ENCODE assay signal across 14 cellular contexts in the genomic region with DNA sequence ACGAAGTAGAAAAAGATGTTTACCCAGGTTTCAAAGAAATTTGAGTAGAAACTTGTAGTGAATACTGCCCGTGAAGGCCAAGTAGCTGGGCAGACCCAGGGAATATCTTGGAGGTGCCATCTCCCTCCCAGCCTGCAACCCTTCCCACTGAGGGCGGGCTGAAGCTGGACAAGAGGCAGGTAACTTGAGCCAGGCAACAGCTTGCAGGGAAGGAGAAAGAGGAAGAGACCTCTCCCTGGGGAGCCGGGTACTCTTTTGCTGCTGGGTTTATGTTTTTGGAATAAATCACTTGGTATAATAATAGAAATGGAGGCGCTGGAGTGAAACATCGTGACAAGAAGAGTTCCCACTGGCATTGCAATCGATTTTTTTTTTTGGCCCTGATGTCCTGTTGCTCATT.
"Had no signal": no experiment of that assay in that cellular context is flagged by ENCODE, and none has a peak within 500 bp of the region (broad histone marks: within the 10 kb centered on the region; RNA-seq: fewer than 3 reads in every experiment).

No MANE protein-coding gene starts in this region.

- H3K27ac ChIP-seq: ascending aorta, right atrium auricular region, VCaP had no signal

- DNase-seq: activated CD4-positive, alpha-beta memory T cell treated with anti-CD3 and anti-CD28 coated beads, Interleukin-2, amount 10 ng/mL, durations not matched to agents 7 days and 5 days; activated CD4-positive, alpha-beta T cell treated with anti-CD3 and anti-CD28 coated beads for 36 hours; activated gamma-delta T cell treated with Interleukin-2 at 50 U/mL for 16 hours; activated naive CD8-positive, alpha-beta T cell treated with anti-CD3 and anti-CD28 coated beads, Interleukin-2, amount 10 ng/mL, durations not matched to agents 7 days and 5 days; activated T-cell treated with anti-CD3 and anti-CD28 coated beads, Interleukin-2, amount 50 U/mL, for 72 hours; left colon; naive thymus-derived CD4-positive, alpha-beta T cell; nucleus accumbens; small intestine; trophoblast cell had no signal

- H3K36me3 Mint-ChIP-seq: activated naive CD8-positive, alpha-beta T cell treated with anti-CD3 and anti-CD28 coated beads, Interleukin-2, amount 10 ng/mL, durations not matched to agents 7 days and 5 days; naive thymus-derived CD4-positive, alpha-beta T cell had no signal

- H3K9me3 Mint-ChIP-seq: activated CD4-positive, alpha-beta memory T cell treated with anti-CD3 and anti-CD28 coated beads, Interleukin-2, amount 10 ng/mL, durations not matched to agents 7 days and 5 days; activated naive CD8-positive, alpha-beta T cell treated with anti-CD3 and anti-CD28 coated beads, Interleukin-2, amount 10 ng/mL, durations not matched to agents 7 days and 5 days; activated T-cell treated with anti-CD3 and anti-CD28 coated beads, Interleukin-2, amount 50 U/mL, for 72 hours; naive thymus-derived CD4-positive, alpha-beta T cell had no signal

- H3K27ac Mint-ChIP-seq: activated CD4-positive, alpha-beta memory T cell treated with anti-CD3 and anti-CD28 coated beads, Interleukin-2, amount 10 ng/mL, durations not matched to agents 7 days and 5 days; activated CD4-positive, alpha-beta T cell treated with anti-CD3 and anti-CD28 coated beads for 36 hours; activated naive CD8-positive, alpha-beta T cell treated with anti-CD3 and anti-CD28 coated beads, Interleukin-2, amount 10 ng/mL, durations not matched to agents 7 days and 5 days; activated T-cell treated with anti-CD3 and anti-CD28 coated beads, Interleukin-2, amount 50 U/mL, for 72 hours had no signal

- H3K4me3 Mint-ChIP-seq: activated CD4-positive, alpha-beta memory T cell treated with anti-CD3 and anti-CD28 coated beads, Interleukin-2, amount 10 ng/mL, durations not matched to agents 7 days and 5 days; activated CD4-positive, alpha-beta T cell treated with anti-CD3 and anti-CD28 coated beads for 36 hours; activated naive CD8-positive, alpha-beta T cell treated with anti-CD3 and anti-CD28 coated beads, Interleukin-2, amount 10 ng/mL, durations not matched to agents 7 days and 5 days; activated T-cell treated with anti-CD3 and anti-CD28 coated beads, Interleukin-2, amount 50 U/mL, for 72 hours; naive thymus-derived CD4-positive, alpha-beta T cell had no signal

- H3K4me1 Mint-ChIP-seq: activated CD4-positive, alpha-beta memory T cell treated with anti-CD3 and anti-CD28 coated beads, Interleukin-2, amount 10 ng/mL, durations not matched to agents 7 days and 5 days; activated naive CD8-positive, alpha-beta T cell treated with anti-CD3 and anti-CD28 coated beads, Interleukin-2, amount 10 ng/mL, durations not matched to agents 7 days and 5 days; naive thymus-derived CD4-positive, alpha-beta T cell had no signal

- ATAC-seq: activated CD4-positive, alpha-beta T cell treated with anti-CD3 and anti-CD28 coated beads for 36 hours; activated T-cell treated with anti-CD3 and anti-CD28 coated beads, Interleukin-2, amount 50 U/mL, for 72 hours; esophagus mucosa; left colon; naive thymus-derived CD4-positive, alpha-beta T cell had no signal
